Comparison of ENCODE assay signal across 1 cellular context in the genomic region with DNA sequence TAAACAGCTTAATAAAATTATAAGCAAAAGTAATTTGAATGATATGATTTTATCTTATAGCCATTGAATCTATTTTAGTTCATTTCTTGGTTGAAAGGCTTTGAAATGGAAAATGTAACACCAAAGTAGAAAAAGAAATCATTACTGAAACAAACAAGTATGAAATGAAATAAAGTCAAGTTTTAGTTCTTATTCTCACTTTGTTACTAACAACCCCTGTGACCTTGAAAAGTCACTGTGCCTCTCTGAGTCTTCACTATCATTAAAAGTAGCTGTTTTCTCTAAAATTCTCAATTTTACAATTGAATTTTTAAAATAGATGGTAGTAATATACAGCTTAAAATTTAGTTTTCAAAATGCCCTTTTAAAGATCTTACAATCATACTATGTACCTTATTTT.
TF ChIP-seq lines count a peak whose summit lies in the region.

No MANE protein-coding gene starts in this region.

TF ChIP-seq in GM12878, 131 proteins besides CTCF, POLR2A, EP300 and RAD21 (continued from another document):
- TF ChIP-seq, protein P1, sequence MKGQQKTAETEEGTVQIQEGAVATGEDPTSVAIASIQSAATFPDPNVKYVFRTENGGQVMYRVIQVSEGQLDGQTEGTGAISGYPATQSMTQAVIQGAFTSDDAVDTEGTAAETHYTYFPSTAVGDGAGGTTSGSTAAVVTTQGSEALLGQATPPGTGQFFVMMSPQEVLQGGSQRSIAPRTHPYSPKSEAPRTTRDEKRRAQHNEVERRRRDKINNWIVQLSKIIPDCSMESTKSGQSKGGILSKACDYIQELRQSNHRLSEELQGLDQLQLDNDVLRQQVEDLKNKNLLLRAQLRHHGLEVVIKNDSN (IDR thresholded peaks at IDR 0.05; ENCODE audit: borderline replicate concordance, extremely low read length, insufficient read depth, low read depth, low read length), result no peak
- TF ChIP-seq ZNF622 (IDR thresholded peaks at IDR 0.05) (no peak), YBX1 (IDR thresholded peaks at IDR 0.05) (no peak), RB1 (IDR thresholded peaks at IDR 0.05; ENCODE audit: borderline replicate concordance) (no peak), NR2C2 (IDR thresholded peaks at IDR 0.05; ENCODE audit: borderline replicate concordance, control insufficient read depth, insufficient read length, low read depth) (no peak), TCF3 (IDR thresholded peaks at IDR 0.05; ENCODE audit: borderline replicate concordance, insufficient read depth, low read depth, low read length) (no peak), HDAC2 (IDR thresholded peaks at IDR 0.05) (no peak), BHLHE40 (IDR thresholded peaks at IDR 0.05; ENCODE audit: borderline replicate concordance in 1 of 2, low read depth in 2 of 2, low read length in 1 of 2) (no peak), KAT2A (conservative IDR thresholded peaks at IDR 0.05; ENCODE audit: control insufficient read depth, low read depth, low read length) (no peak), SUZ12 (IDR thresholded peaks at IDR 0.05; ENCODE audit: unreplicated experiment) (no peak)
- TF ChIP-seq, protein P2, sequence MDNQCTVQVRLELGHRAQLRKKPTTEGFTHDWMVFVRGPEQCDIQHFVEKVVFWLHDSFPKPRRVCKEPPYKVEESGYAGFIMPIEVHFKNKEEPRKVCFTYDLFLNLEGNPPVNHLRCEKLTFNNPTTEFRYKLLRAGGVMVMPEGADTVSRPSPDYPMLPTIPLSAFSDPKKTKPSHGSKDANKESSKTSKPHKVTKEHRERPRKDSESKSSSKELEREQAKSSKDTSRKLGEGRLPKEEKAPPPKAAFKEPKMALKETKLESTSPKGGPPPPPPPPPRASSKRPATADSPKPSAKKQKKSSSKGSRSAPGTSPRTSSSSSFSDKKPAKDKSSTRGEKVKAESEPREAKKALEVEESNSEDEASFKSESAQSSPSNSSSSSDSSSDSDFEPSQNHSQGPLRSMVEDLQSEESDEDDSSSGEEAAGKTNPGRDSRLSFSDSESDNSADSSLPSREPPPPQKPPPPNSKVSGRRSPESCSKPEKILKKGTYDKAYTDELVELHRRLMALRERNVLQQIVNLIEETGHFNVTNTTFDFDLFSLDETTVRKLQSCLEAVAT (IDR thresholded peaks at IDR 0.05), result no peak
TF ChIP-seq in GM12878: peak in this region for 0.
